12 cellular contexts compared by ENCODE assay signal in genomic region chr1:172360511-172360910, GRCh38. TPM values are rescaled to one million over a fixed set of nuclear protein-coding genes. Genes with fewer than 3 reads are reported as not detected.
DNase-seq lines count a peak whose midpoint lies in the region; ATAC-seq and TF ChIP-seq lines count a peak whose summit lies in the region.
"Had no signal": no experiment of that assay in that cellular context is flagged by ENCODE, and none has a peak within 500 bp of the region (broad histone marks: within the 10 kb centered on the region; RNA-seq: fewer than 3 reads in every experiment).

No MANE protein-coding gene starts in this region.

- TF ChIP-seq POLR2A in sigmoid colon (IDR thresholded peaks at IDR 0.05), result no peak

- H3K79me1 ChIP-seq in H9 (ENCODE audit: insufficient read depth, low read depth, low read length, poor library complexity, severe bottlenecking), result no peaks in the 10 kb centered on the region

- no peaks in the 10 kb centered on the region for H3F3A ChIP-seq in OCI-LY1 (ENCODE audit: insufficient read depth, low read length)

- no peak overlapping the region for H2AK5ac ChIP-seq in H9 (ENCODE audit: insufficient read length, low read length)

- H3K14ac ChIP-seq in H9 (ENCODE audit: insufficient read depth, low read length), result no peak overlapping the region

- no peak overlapping the region for H2BK120ac ChIP-seq in H9 (ENCODE audit: low read depth, low read length, poor library complexity, severe bottlenecking)

- intact Hi-C loops in sigmoid colon (cut with DNase I), result loop anchor here (2.0 kb wide), 1 partner anchor 216 kb away; no protein-coding TSS in a partner anchor
- intact Hi-C loops in psoas muscle (cut with DNase I), result no loop called here

- H3K4ac ChIP-seq in H9 (ENCODE audit: low read depth, low read length), result no peak overlapping the region

- H4K91ac ChIP-seq in H9 (ENCODE audit: insufficient read length, low read depth, low read length), result no peak overlapping the region

- H3K27ac ChIP-seq in H9 (ENCODE audit: insufficient read length, low read depth, low read length) (peak overlapping the region; percentile 71), OCI-LY1 (ENCODE audit: low read depth, low read length, poor library complexity, severe bottlenecking) (peak overlapping the region; percentile 88), sigmoid colon (peak overlapping the region; percentile 77 to 84 (median 80)), psoas muscle (no peak overlapping the region)
- H3K27ac ChIP-seq: brain microvascular endothelial cell had no signal

- no peaks in the 10 kb centered on the region; a peak in 1 of 5 replicates for H3K9me3 Mint-ChIP-seq in H9
- H3K9me3 Mint-ChIP-seq: activated CD8-positive, alpha-beta T cell treated with anti-CD3 and anti-CD28 coated beads for 36 hours had no signal

- H3K4me1 Mint-ChIP-seq in H9, result peaks cover 25 to 32% of the 10 kb centered on the region in 2 experiments

- no peak for ATAC-seq in psoas muscle
- ATAC-seq: activated CD8-positive, alpha-beta T cell treated with anti-CD3 and anti-CD28 coated beads for 36 hours had no signal

- no peak overlapping the region for H4K8ac ChIP-seq in H9 (replicated peaks; ENCODE audit: insufficient read length, low read depth, low read length)

- H3T11ph ChIP-seq in H9 (ENCODE audit: low read length), result no peak overlapping the region

- no peak overlapping the region for H2BK5ac ChIP-seq in H9 (ENCODE audit: insufficient read length, low read length)

- H3K56ac ChIP-seq in H9 (ENCODE audit: insufficient read length, low read depth, low read length), result no peak overlapping the region

- no peak overlapping the region for H2AFZ ChIP-seq in H9 (ENCODE audit: low read length)
- peak overlapping the region; percentile 65; the same call in 1 of the 2 replicates for H2AFZ ChIP-seq in OCI-LY1 (ENCODE audit: low read length)

- TF ChIP-seq EP300 in sigmoid colon (IDR thresholded peaks at IDR 0.05), result no peak

- no peaks in the 10 kb centered on the region for H3K36me3 Mint-ChIP-seq in H9 (ENCODE audit: insufficient read depth in 1 of 3, low read depth in 3 of 3)

- no peak overlapping the region for H2BK20ac ChIP-seq in H9 (ENCODE audit: low read depth, low read length, poor library complexity, severe bottlenecking)

- no peak overlapping the region for H2BK15ac ChIP-seq in H9 (ENCODE audit: low read depth, low read length)

- DNase-seq in H9 (peak; percentile 73), fibroblast of pulmonary artery (ENCODE audit: low read depth) (peak; percentile 47), sigmoid colon (no peak), psoas muscle (no peak), GM10248 (ENCODE audit: extremely low spot score) (no peak), occipital lobe (lab: John Stamatoyannopoulos, UW) (no peak), GM10266 (ENCODE audit: extremely low spot score) (no peak)
- DNase-seq: activated CD8-positive, alpha-beta T cell treated with anti-CD3 and anti-CD28 coated beads for 36 hours; brain microvascular endothelial cell; NCI-H774 had no signal

- H4K20me1 ChIP-seq in H9 (ENCODE audit: control insufficient read depth, insufficient read depth, insufficient read length), result no peaks in the 10 kb centered on the region
- no peaks in the 10 kb centered on the region for H4K20me1 ChIP-seq in OCI-LY1 (ENCODE audit: insufficient read depth, low read length)

- no CpG with 5 or more reads among the region's 2 CpGs for WGBS in H9 (ENCODE audit: extremely low coverage, insufficient read length, low lambda C conversion rate)
- WGBS in sigmoid colon, 2 donors, result 17 to 65% methylated on average over 2 of the region's 2 CpGs
- 59 to 69% (median 60%) methylated on average over 2 of the region's 2 CpGs for WGBS in psoas muscle, 3 donors

- CTCF ChIA-PET in GM10248 (lab: Yijun Ruan, JAX), result interaction anchor here (0.8 to 5.8 kb wide), 7 partner anchors 10 to 358 kb away, joined by 3 to 35 read pairs (median 4); partner anchors contain the start of gene PIGC

- H3K4me3 ChIP-seq in OCI-LY1 (ENCODE audit: low read depth, low read length, poor library complexity, severe bottlenecking) (no peak overlapping the region), fibroblast of pulmonary artery (replicated peaks; ENCODE audit: low read depth, low read length) (no peak overlapping the region), sigmoid colon (no peak overlapping the region), psoas muscle (no peak overlapping the region)

- no peaks in the 10 kb centered on the region for H3K27me3 Mint-ChIP-seq in H9 (ENCODE audit: low read depth)
- H3K27me3 Mint-ChIP-seq: activated CD8-positive, alpha-beta T cell treated with anti-CD3 and anti-CD28 coated beads for 36 hours had no signal

- peaks cover 17% of the 10 kb centered on the region; the same call in 1 of the 2 replicates for H3K4me1 ChIP-seq in H9 (ENCODE audit: insufficient read depth, low read length)
- H3K4me1 ChIP-seq in OCI-LY1 (ENCODE audit: insufficient read depth, low read length, severe bottlenecking), result peaks cover 43% of the 10 kb centered on the region
- peaks cover 0 to 58% (median 54%) of the 10 kb centered on the region in 4 donors for H3K4me1 ChIP-seq in sigmoid colon
- H3K4me1 ChIP-seq in psoas muscle, result peaks cover 15% of the 10 kb centered on the region

- no peaks in the 10 kb centered on the region for H3K9me2 ChIP-seq in OCI-LY1 (ENCODE audit: low read depth, low read length)

- H3K36me3 ChIP-seq in OCI-LY1 (ENCODE audit: insufficient read depth, low read length), result no peaks in the 10 kb centered on the region
- H3K36me3 ChIP-seq in sigmoid colon, result no peaks in the 10 kb centered on the region
- no peaks in the 10 kb centered on the region for H3K36me3 ChIP-seq in psoas muscle (ENCODE audit: insufficient read depth in 1 of 2, low read depth in 1 of 2)
- H3K36me3 ChIP-seq: brain microvascular endothelial cell had no signal

- H3K23me2 ChIP-seq in H9 (ENCODE audit: insufficient read length, low read depth, low read length, poor library complexity, severe bottlenecking), result peaks cover 2% of the 10 kb centered on the region

- TF ChIP-seq CTCF in H9 (conservative IDR thresholded peaks at IDR 0.05) (no peak), OCI-LY1 (IDR thresholded peaks at IDR 0.05; ENCODE audit: low read length) (no peak), fibroblast of pulmonary artery (IDR thresholded peaks at IDR 0.05; ENCODE audit: low read length, missing control alignments) (no peak), sigmoid colon (IDR thresholded peaks at IDR 0.05) (no peak), psoas muscle (IDR thresholded peaks at IDR 0.05) (no peak), GM10248 (IDR thresholded peaks at IDR 0.05; ENCODE audit: control extremely low read depth, extremely low read depth, low read depth, missing control alignments) (no peak), GM10266 (IDR thresholded peaks at IDR 0.05; ENCODE audit: control insufficient read depth, insufficient read depth, low read depth, missing control alignments) (no peak)

- H4K5ac ChIP-seq in H9 (ENCODE audit: insufficient read length, low read depth, low read length), result no peak overlapping the region

- no peak overlapping the region for H3K18ac ChIP-seq in H9 (ENCODE audit: insufficient read length, low read depth, low read length)

- H2BK12ac ChIP-seq in H9 (ENCODE audit: insufficient read length, low read depth, low read length), result no peak overlapping the region

- H3K9ac ChIP-seq in H9 (ENCODE audit: extremely low read depth, insufficient read length, low read length), result no peak overlapping the region
- no peak overlapping the region; the same call in 1 of the 2 replicates for H3K9ac ChIP-seq in OCI-LY1 (ENCODE audit: low read length)

- POLR2A ChIA-PET in GM10248 (lab: Yijun Ruan, JAX), result no interaction called here

- H3K79me2 ChIP-seq in H9 (ENCODE audit: insufficient read depth, low read length) (no peaks in the 10 kb centered on the region), OCI-LY1 (ENCODE audit: insufficient read depth, low read length) (no peaks in the 10 kb centered on the region)

- no peak overlapping the region for H3K23ac ChIP-seq in H9 (ENCODE audit: insufficient read length, low read depth, low read length)

- H3K4me3 Mint-ChIP-seq in H9, result peak overlapping the region; percentile 19; a peak in 1 of 5 replicates
- H3K4me3 Mint-ChIP-seq: activated CD8-positive, alpha-beta T cell treated with anti-CD3 and anti-CD28 coated beads for 36 hours had no signal

- H3K4me2 ChIP-seq in H9 (ENCODE audit: insufficient read depth, insufficient read length, low read length), result peak overlapping the region; percentile 43
- peak overlapping the region; percentile 24 for H3K4me2 ChIP-seq in OCI-LY1 (ENCODE audit: low read length)

- H3K9me3 ChIP-seq in H9 (ENCODE audit: control insufficient read depth, low read depth, low read length), result no peaks in the 10 kb centered on the region
- H3K9me3 ChIP-seq in OCI-LY1 (ENCODE audit: low read length), result no peaks in the 10 kb centered on the region; the same call in none of the 2 replicates
- no peaks in the 10 kb centered on the region for H3K9me3 ChIP-seq in sigmoid colon
- H3K9me3 ChIP-seq in psoas muscle, result no peaks in the 10 kb centered on the region

- peak overlapping the region in 1 of 3 experiments; percentile 80; a peak in 2 of 7 replicates for H3K27ac Mint-ChIP-seq in H9
- H3K27ac Mint-ChIP-seq: activated CD8-positive, alpha-beta T cell treated with anti-CD3 and anti-CD28 coated beads for 36 hours had no signal

- H3K27me3 ChIP-seq in H9 (ENCODE audit: insufficient read depth, low read length) (no peaks in the 10 kb centered on the region), OCI-LY1 (ENCODE audit: insufficient read depth, low read length) (no peaks in the 10 kb centered on the region), sigmoid colon (no peaks in the 10 kb centered on the region), psoas muscle (ENCODE audit: insufficient read depth in 3 of 3, low read length in 2 of 3) (no peaks in the 10 kb centered on the region)
- H3K27me3 ChIP-seq: brain microvascular endothelial cell had no signal

RNA-seq across cellular contexts. Expression of gene C1orf105, which starts 60.0 kb away (rescaled TPM):
- total RNA-seq in H9 (2021), result not detected in 2 replicates
- not detected for total RNA-seq in sigmoid colon
- not detected for polyA plus RNA-seq in sigmoid colon
- total RNA-seq in psoas muscle, result 10 to 100 TPM in 2 of 4 donors, 1 to 10 TPM in 1, not detected in 1; 2.9 to 17.3 (median 13.5) TPM
- polyA plus RNA-seq in psoas muscle, result under 1 TPM; 0.18 to 0.31 (median 0.22) TPM
- not detected for total RNA-seq in occipital lobe
- total RNA-seq: activated CD8-positive, alpha-beta T cell treated with anti-CD3 and anti-CD28 coated beads for 36 hours had no signal
- polyA plus RNA-seq: urinary bladder had no signal

Comparison
In these comparisons a context has a peak if more than half of its experiments do, and no peak if none do; other contexts are left out.
1. DNase-seq: peak in H9 (single experiment) and fibroblast of pulmonary artery (single experiment); none in sigmoid colon (single experiment), psoas muscle (0 of 2), GM10248 (single experiment), occipital lobe (single experiment) and GM10266 (single experiment).